Comparison of ENCODE assay signal across 8 cellular contexts in genomic region chr4:73341454-73341853, GRCh38.
A peak's percentile ranks its signal among the peaks of the same experiment; 100 is the strongest.
DNase-seq lines count a peak whose midpoint lies in the region; ATAC-seq, FAIRE-seq and TF ChIP-seq lines count a peak whose summit lies in the region.

No MANE protein-coding gene starts in this region.

- no peak for TF ChIP-seq POLR2A in endothelial cell of umbilical vein (IDR thresholded peaks at IDR 0.05; ENCODE audit: low read depth, low read length)

- peaks cover 3% of the 10 kb centered on the region for H3K36me3 Mint-ChIP-seq in neural crest cell (ENCODE audit: low read depth)

- no peaks in the 10 kb centered on the region for H3K4me1 Mint-ChIP-seq in neural crest cell

- H3K27ac Mint-ChIP-seq in neural crest cell (ENCODE audit: unreplicated experiment), result no peak overlapping the region

- no peaks in the 10 kb centered on the region; the same call in 1 of the 2 replicates for H3K27me3 ChIP-seq in BE2C
- no peaks in the 10 kb centered on the region for H3K27me3 ChIP-seq in Karpas-422 (ENCODE audit: low read length)
- H3K27me3 ChIP-seq in endothelial cell of umbilical vein (ENCODE audit: control insufficient read depth in 2 of 2, insufficient read depth in 2 of 2, low read length in 2 of 2), result peaks cover 0 to 3% of the 10 kb centered on the region in 2 experiments

- H3K36me3 ChIP-seq in BE2C (no peaks in the 10 kb centered on the region), Karpas-422 (ENCODE audit: insufficient read depth, low read length) (no peaks in the 10 kb centered on the region), endothelial cell of umbilical vein (ENCODE audit: control insufficient read depth in 2 of 2, extremely low read depth in 1 of 2, insufficient read depth in 2 of 2, low read length in 2 of 2) (no peaks in the 10 kb centered on the region)

- no TSS peak for BruUV-seq in endothelial cell of umbilical vein (replicated peaks; lab: Mats Ljungman, UMichigan)

- POLR2A ChIA-PET in endothelial cell of umbilical vein (lab: Charles Lee), result no interaction called here

- H4K20me1 ChIP-seq in Karpas-422 (ENCODE audit: insufficient read depth, low read depth, low read length), result no peaks in the 10 kb centered on the region
- H4K20me1 ChIP-seq in endothelial cell of umbilical vein (replicated peaks; ENCODE audit: control insufficient read depth, extremely low read depth, insufficient read depth, low read length), result no peaks in the 10 kb centered on the region

- no peaks in the 10 kb centered on the region for H3K9me1 ChIP-seq in endothelial cell of umbilical vein (replicated peaks; ENCODE audit: control insufficient read depth, extremely low read depth, insufficient read depth, low read length)

- no peak overlapping the region for H3K4me3 Mint-ChIP-seq in neural crest cell

- no peaks in the 10 kb centered on the region for H3K79me2 ChIP-seq in Karpas-422 (ENCODE audit: low read length)
- H3K79me2 ChIP-seq in endothelial cell of umbilical vein (ENCODE audit: control insufficient read depth, insufficient read depth, low read length), result no peaks in the 10 kb centered on the region

- H3K4me1 ChIP-seq in BE2C (no peaks in the 10 kb centered on the region), Karpas-422 (ENCODE audit: low read length) (peaks cover 6% of the 10 kb centered on the region), endothelial cell of umbilical vein (ENCODE audit: control insufficient read depth, extremely low read depth, insufficient read depth, low read length) (no peaks in the 10 kb centered on the region)

- TF ChIP-seq CTCF in BE2C (IDR thresholded peaks at IDR 0.05; ENCODE audit: low read depth, low read length) (peak; percentile 66), endothelial cell of umbilical vein (IDR thresholded peaks at IDR 0.05; ENCODE audit: extremely low read depth in 1 of 2, insufficient read depth in 1 of 2, low read depth in 1 of 2, low read length in 2 of 2) (peak in 1 of 2 donors; percentile 29), neural crest cell (conservative IDR thresholded peaks at IDR 0.05) (peak; percentile 69)

- H3K9ac ChIP-seq in Karpas-422 (ENCODE audit: low read length) (no peak overlapping the region), endothelial cell of umbilical vein (replicated peaks; ENCODE audit: extremely low read depth, insufficient read depth, low read length) (no peak overlapping the region)

- ATAC-seq in GM18519 (IDR thresholded peaks at IDR 0.05; ENCODE audit: low FRiP score, unreplicated experiment) (peak; percentile 59), HG03139 (IDR thresholded peaks at IDR 0.05; ENCODE audit: unreplicated experiment) (no peak)

- H3K9me3 Mint-ChIP-seq in neural crest cell, result peaks cover 3% of the 10 kb centered on the region

- H3K4me3 ChIP-seq in BE2C (ENCODE audit: low read depth, low read length), result no peak overlapping the region
- no peak overlapping the region for H3K4me3 ChIP-seq in Karpas-422 (ENCODE audit: low read length)
- H3K4me3 ChIP-seq in endothelial cell of umbilical vein (replicated peaks in 1 of 3; ENCODE audit: insufficient read depth in 1 of 3, low read depth in 1 of 3, low read length in 3 of 3), result no peak overlapping the region

- H3K4me2 ChIP-seq in Karpas-422 (ENCODE audit: low read depth, low read length, poor library complexity, severe bottlenecking), result no peak overlapping the region
- H3K4me2 ChIP-seq in endothelial cell of umbilical vein (ENCODE audit: insufficient read depth, low read length), result no peak overlapping the region

- H3K9me3 ChIP-seq in BE2C (no peaks in the 10 kb centered on the region), Karpas-422 (ENCODE audit: low read length) (no peaks in the 10 kb centered on the region), endothelial cell of umbilical vein (replicated peaks; ENCODE audit: control insufficient read depth, insufficient read depth, low read length) (no peaks in the 10 kb centered on the region)

- CTCF ChIA-PET in endothelial cell of umbilical vein (lab: Charles Lee), result interaction anchor here (0.6 to 2.3 kb wide), 15 partner anchors 8 to 887 kb away, joined by 3 to 30 read pairs (median 4); partner anchors contain the start of gene CXCL3

- FAIRE-seq in endothelial cell of umbilical vein (lab: Jason Lieb, UNC), result no peak

- DNase-seq in BE2C (peak; percentile 18), Karpas-422 (peak; percentile 76), OCI-M2 (lab: John Stamatoyannopoulos, UW; ENCODE audit: unreplicated experiment) (peak; percentile 9), endothelial cell of umbilical vein (ENCODE audit: low read depth, low spot score) (peak; percentile 34), neural crest cell (ENCODE audit: low read depth, low spot score) (peak; percentile 22)
- no peak for DNase-seq in stimulated activated CD4-positive, alpha-beta T cell treated with anti-CD3 and anti-CD28 coated beads, Interleukin-4, amount 100 ng/mL, for 4 hours

- intact Hi-C loops in endothelial cell of umbilical vein (cut with micrococcal nuclease), result loop anchor here (5.0 kb wide), 3 partner anchors 106 to 791 kb away; no protein-coding TSS in a partner anchor

- H3K9me2 ChIP-seq in Karpas-422 (replicated peaks; ENCODE audit: insufficient read depth, low read length), result no peaks in the 10 kb centered on the region

- H2AFZ ChIP-seq in Karpas-422 (ENCODE audit: low read length) (no peak overlapping the region), endothelial cell of umbilical vein (ENCODE audit: low read depth, low read length) (no peak overlapping the region)

- no peaks in the 10 kb centered on the region for H3K27me3 Mint-ChIP-seq in neural crest cell (ENCODE audit: low read depth)

- dilution Hi-C loops in endothelial cell of umbilical vein (cut with MboI; ENCODE audit: extremely low pct_ligation_motif_present, low sequenced_read_pairs), result no loop called here

- H3K27ac ChIP-seq in Karpas-422 (ENCODE audit: low read length) (no peak overlapping the region), endothelial cell of umbilical vein (ENCODE audit: insufficient read depth, low read depth, low read length) (no peak overlapping the region)

TF ChIP-seq in endothelial cell of umbilical vein, 7 proteins besides CTCF, POLR2A, EP300 and RAD21:
- TF ChIP-seq POLR2AphosphoS5 (IDR thresholded peaks at IDR 0.05; ENCODE audit: insufficient read depth, low read depth, low read length), result no peak
- TF ChIP-seq MYC (IDR thresholded peaks at IDR 0.05; ENCODE audit: low read depth, low read length), result no peak
- no peak for TF ChIP-seq JUN (IDR thresholded peaks at IDR 0.05; ENCODE audit: borderline replicate concordance, insufficient read depth, insufficient read length, low read depth)
- TF ChIP-seq, protein P1, sequence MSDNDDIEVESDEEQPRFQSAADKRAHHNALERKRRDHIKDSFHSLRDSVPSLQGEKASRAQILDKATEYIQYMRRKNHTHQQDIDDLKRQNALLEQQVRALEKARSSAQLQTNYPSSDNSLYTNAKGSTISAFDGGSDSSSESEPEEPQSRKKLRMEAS (IDR thresholded peaks at IDR 0.05; ENCODE audit: insufficient read depth, insufficient read length), result no peak
- no peak for TF ChIP-seq GATA2 (IDR thresholded peaks at IDR 0.05; ENCODE audit: insufficient read depth, insufficient read length, low read depth, low read length)
- TF ChIP-seq FOS (IDR thresholded peaks at IDR 0.05; ENCODE audit: borderline replicate concordance, insufficient read depth, low read length), result no peak
- no peak for TF ChIP-seq EZH2 (IDR thresholded peaks at IDR 0.05; ENCODE audit: borderline replicate concordance, low read depth, low read length, severe bottlenecking)

Comparison
In these comparisons a context has a peak if more than half of its experiments do, and no peak if none do; other contexts are left out.
1. DNase-seq: peak in BE2C (single experiment), Karpas-422 (single experiment), OCI-M2 (single experiment), endothelial cell of umbilical vein (single experiment) and neural crest cell (single experiment); none in stimulated activated CD4-positive, alpha-beta T cell treated with anti-CD3 and anti-CD28 coated beads, Interleukin-4, amount 100 ng/mL, for 4 hours (0 of 2).